Comparison of ENCODE assay signal across 15 cellular contexts in genomic region chr12:92362109-92362508, GRCh38.
DNase-seq lines count a peak whose midpoint lies in the region; ATAC-seq and TF ChIP-seq lines count a peak whose summit lies in the region.
"Had no signal": no experiment of that assay in that cellular context is flagged by ENCODE, and none has a peak within 500 bp of the region (broad histone marks: within the 10 kb centered on the region; RNA-seq: fewer than 3 reads in every experiment).

No MANE protein-coding gene starts in this region.

- H3K27me3 ChIP-seq in CD4-positive, alpha-beta memory T cell (ENCODE audit: insufficient read depth, low read length): no peaks in the 10 kb centered on the region
- H3K27me3 ChIP-seq in osteoblast (ENCODE audit: insufficient read depth, low read length): no peaks in the 10 kb centered on the region
- H3K27me3 ChIP-seq: cardiac muscle cell, pancreas had no signal

- ATAC-seq in activated naive CD8-positive, alpha-beta T cell treated with anti-CD3 and anti-CD28 coated beads, Interleukin-2, amount 50 U/mL, for 24 hours: no peak
- no peak for ATAC-seq in GM19455 (IDR thresholded peaks at IDR 0.05; ENCODE audit: unreplicated experiment)
- ATAC-seq: HepG2 had no signal

- peak overlapping the region in 5 of 8 donors; percentile 44 to 92 (median 68) for H3K4me3 Mint-ChIP-seq in CD4-positive, alpha-beta memory T cell
- H3K4me3 Mint-ChIP-seq in activated naive CD8-positive, alpha-beta T cell treated with anti-CD3 and anti-CD28 coated beads, Interleukin-2, amount 50 U/mL, for 24 hours: no peak overlapping the region
- H3K4me3 Mint-ChIP-seq in nephron: peak overlapping the region in 2 of 3 experiments; percentile 46 to 73
- H3K4me3 Mint-ChIP-seq: endodermal cell had no signal

- peak overlapping the region; percentile 6 for H3K27ac ChIP-seq in CD4-positive, alpha-beta memory T cell (ENCODE audit: low read depth, low read length)
- no peak overlapping the region for H3K27ac ChIP-seq in osteoblast (ENCODE audit: low read depth, low read length)
- H3K27ac ChIP-seq: cardiac muscle cell had no signal

- TF ChIP-seq CTCF in GM12875 (IDR thresholded peaks at IDR 0.05; ENCODE audit: borderline replicate concordance, insufficient read depth, low read depth, low read length): no peak
- no peak for TF ChIP-seq CTCF in nephron (IDR thresholded peaks at IDR 0.05; ENCODE audit: unreplicated experiment in 3 of 3)
- TF ChIP-seq CTCF in osteoblast (IDR thresholded peaks at IDR 0.05; ENCODE audit: extremely low read depth, low read depth, low read length): no peak

- H3K4me2 ChIP-seq in osteoblast (ENCODE audit: insufficient read depth, low read length): no peak overlapping the region

- no peaks in the 10 kb centered on the region for H3K79me2 ChIP-seq in osteoblast (ENCODE audit: insufficient read depth, low read length)

- H3K9me3 ChIP-seq in CD4-positive, alpha-beta memory T cell (ENCODE audit: control insufficient read depth in 1 of 2, low read length in 2 of 2): no peaks in the 10 kb centered on the region
- H3K9me3 ChIP-seq in osteoblast (ENCODE audit: low read depth, low read length): no peaks in the 10 kb centered on the region
- H3K9me3 ChIP-seq: pancreas had no signal

- peak overlapping the region; percentile 85 to 97 (median 94) for H3K27ac Mint-ChIP-seq in CD4-positive, alpha-beta memory T cell
- peak overlapping the region; percentile 3 for H3K27ac Mint-ChIP-seq in activated naive CD8-positive, alpha-beta T cell treated with anti-CD3 and anti-CD28 coated beads, Interleukin-2, amount 50 U/mL, for 24 hours
- H3K27ac Mint-ChIP-seq in nephron: peak overlapping the region; percentile 84 to 91 (median 87)
- H3K27ac Mint-ChIP-seq: endodermal cell had no signal

- POLR2A ChIA-PET in CD4-positive, alpha-beta memory T cell (lab: Charles Lee; ENCODE audit: partially characterized antibody): interaction anchor here (0.9 to 6.6 kb wide), 9 partner anchors 12 to 332 kb away, joined by 3 to 188 read pairs (median 6); partner anchors contain the start of gene BTG1

- H3K36me3 Mint-ChIP-seq in CD4-positive, alpha-beta memory T cell: peaks cover 27 to 28% of the 10 kb centered on the region in 2 donors
- peaks cover 21% of the 10 kb centered on the region for H3K36me3 Mint-ChIP-seq in activated naive CD8-positive, alpha-beta T cell treated with anti-CD3 and anti-CD28 coated beads, Interleukin-2, amount 50 U/mL, for 24 hours (ENCODE audit: low read depth)
- no peaks in the 10 kb centered on the region for H3K36me3 Mint-ChIP-seq in nephron (ENCODE audit: low read depth)

- H3K4me1 Mint-ChIP-seq in CD4-positive, alpha-beta memory T cell: peaks cover 44 to 82% (median 62%) of the 10 kb centered on the region in 4 donors
- H3K4me1 Mint-ChIP-seq in activated naive CD8-positive, alpha-beta T cell treated with anti-CD3 and anti-CD28 coated beads, Interleukin-2, amount 50 U/mL, for 24 hours: peaks cover 60% of the 10 kb centered on the region
- H3K4me1 Mint-ChIP-seq in nephron: peaks cover 78% of the 10 kb centered on the region

- H3K4me3 ChIP-seq in CD4-positive, alpha-beta memory T cell (ENCODE audit: low read length in 2 of 2): peak overlapping the region in 1 of 2 donors; percentile 34
- peak overlapping the region; percentile 12 for H3K4me3 ChIP-seq in GM12875 (ENCODE audit: low read depth, low read length)
- H3K4me3 ChIP-seq in osteoblast (ENCODE audit: insufficient read depth, low read length): no peak overlapping the region
- H3K4me3 ChIP-seq: cardiac muscle cell, pancreas had no signal

- H3K36me3 ChIP-seq in CD4-positive, alpha-beta memory T cell (ENCODE audit: insufficient read depth, low read length): no peaks in the 10 kb centered on the region
- no peaks in the 10 kb centered on the region for H3K36me3 ChIP-seq in osteoblast (ENCODE audit: insufficient read depth, low read length)
- H3K36me3 ChIP-seq: cardiac muscle cell, pancreas had no signal

- no peak for DNase-seq in CD4-positive, alpha-beta memory T cell
- DNase-seq in activated naive CD8-positive, alpha-beta T cell treated with anti-CD3 and anti-CD28 coated beads, Interleukin-2, amount 50 U/mL, for 24 hours: no peak
- no peak for DNase-seq in stimulated activated CD4-positive, alpha-beta T cell treated with anti-CD3 and anti-CD28 coated beads, Interleukin-2, amount 100 ng/mL, for 48 hours
- DNase-seq in osteoblast (ENCODE audit: insufficient read length, low spot score, missing footprints): no peak
- DNase-seq: activated CD4-positive, alpha-beta T cell treated with anti-CD3 and anti-CD28 coated beads, Interleukin-2, amount 50 U/mL, for 4 hours; endodermal cell; foreskin melanocyte; NCI-H1092; NCI-H226; pancreas had no signal

- H3K9me3 Mint-ChIP-seq in CD4-positive, alpha-beta memory T cell: peaks cover 0 to 47% (median 30%) of the 10 kb centered on the region in 8 donors
- peaks cover 35% of the 10 kb centered on the region for H3K9me3 Mint-ChIP-seq in activated naive CD8-positive, alpha-beta T cell treated with anti-CD3 and anti-CD28 coated beads, Interleukin-2, amount 50 U/mL, for 24 hours
- no peaks in the 10 kb centered on the region for H3K9me3 Mint-ChIP-seq in nephron
- H3K9me3 Mint-ChIP-seq: endodermal cell had no signal

- CTCF ChIA-PET in CD4-positive, alpha-beta memory T cell (lab: Charles Lee; ENCODE audit: partially characterized antibody): interaction anchor here (0.9 to 2.7 kb wide), 5 partner anchors 11 to 46 kb away, joined by 3 to 13 read pairs (median 6); no protein-coding TSS in a partner anchor

- intact Hi-C loops in CD4-positive, alpha-beta memory T cell (cut with micrococcal nuclease): loop anchor here (2.0 to 10.0 kb wide), 5 partner anchors 37 to 157 kb away; no protein-coding TSS in a partner anchor

- no peaks in the 10 kb centered on the region for H4K20me1 ChIP-seq in osteoblast (ENCODE audit: insufficient read depth, low read length)

- H3K4me1 ChIP-seq in CD4-positive, alpha-beta memory T cell (ENCODE audit: insufficient read depth, low read length): peaks cover 66% of the 10 kb centered on the region
- peaks cover 7% of the 10 kb centered on the region for H3K4me1 ChIP-seq in osteoblast (ENCODE audit: insufficient read depth, low read length)

- H2AFZ ChIP-seq in osteoblast (ENCODE audit: low read length): no peak overlapping the region

- no peaks in the 10 kb centered on the region for H3K27me3 Mint-ChIP-seq in CD4-positive, alpha-beta memory T cell
- H3K27me3 Mint-ChIP-seq in activated naive CD8-positive, alpha-beta T cell treated with anti-CD3 and anti-CD28 coated beads, Interleukin-2, amount 50 U/mL, for 24 hours: no peaks in the 10 kb centered on the region
- no peaks in the 10 kb centered on the region for H3K27me3 Mint-ChIP-seq in nephron (ENCODE audit: low read depth)

Comparison
In these comparisons a context has a peak if more than half of its experiments do, and no peak if none do; other contexts are left out.
1. H3K27ac Mint-ChIP-seq: peak in every context shown above with its lines; median percentile 94 in CD4-positive, alpha-beta memory T cell; 87 in nephron; 3 in activated naive CD8-positive, alpha-beta T cell treated with anti-CD3 and anti-CD28 coated beads, Interleukin-2, amount 50 U/mL, for 24 hours.